15 cellular contexts compared by ENCODE assay signal in genomic region chr2:104406273-104406726, GRCh38.
DNase-seq lines count a peak whose midpoint lies in the region; ATAC-seq, FAIRE-seq and TF ChIP-seq lines count a peak whose summit lies in the region.
"Had no signal": no experiment of that assay in that cellular context is flagged by ENCODE, and none has a peak within 500 bp of the region (broad histone marks: within the 10 kb centered on the region; RNA-seq: fewer than 3 reads in every experiment).

No MANE protein-coding gene starts in this region.

- H3K27me3 ChIP-seq in bronchial epithelial cell (ENCODE audit: control insufficient read depth, insufficient read depth, low read length): no peaks in the 10 kb centered on the region
- H3K27me3 ChIP-seq: BLaER1, gastroesophageal sphincter had no signal

- no peaks in the 10 kb centered on the region for H3K36me3 ChIP-seq in bronchial epithelial cell (ENCODE audit: control insufficient read depth, insufficient read depth, low read length)
- H3K36me3 ChIP-seq: BLaER1, gastroesophageal sphincter had no signal

- DNase-seq in DMS153 (lab: John Stamatoyannopoulos, UW): peak; percentile 89
- peak; percentile 56 for DNase-seq in NCI-H2107 (lab: John Stamatoyannopoulos, UW)
- peak; percentile 4 for DNase-seq in bronchial epithelial cell (ENCODE audit: low read depth)
- peak in 42 of 56 donors; percentile 12 to 76 (median 39) for DNase-seq in nucleus accumbens (lab: John Stamatoyannopoulos, UW)
- no peak for DNase-seq in kidney glomerular epithelial cell (lab: John Stamatoyannopoulos, UW)
- DNase-seq in NCI-H526 treated with DMSO at 0.1 percent for 48 hours (lab: John Stamatoyannopoulos, UW): no peak
- DNase-seq: activated naive CD4-positive, alpha-beta T cell treated with anti-CD3 and anti-CD28 coated beads, Interleukin-2, amount 50 U/mL, for 16 hours; dermis blood vessel endothelial cell; left ventricle myocardium superior; NCI-H1048 had no signal

- FAIRE-seq in bronchial epithelial cell (lab: Jason Lieb, UNC): peak; percentile 7

- TF ChIP-seq CTCF in bronchial epithelial cell (IDR thresholded peaks at IDR 0.05; ENCODE audit: insufficient read depth, low read length, severe bottlenecking): no peak

- ATAC-seq in GM19455 (IDR thresholded peaks at IDR 0.05; ENCODE audit: unreplicated experiment): no peak
- no peak for ATAC-seq in GM19397 (IDR thresholded peaks at IDR 0.05; ENCODE audit: unreplicated experiment)
- ATAC-seq: gastroesophageal sphincter, left ventricle myocardium superior, Panc1 had no signal

- no peak overlapping the region for H3K4me3 ChIP-seq in bronchial epithelial cell (ENCODE audit: low read depth, low read length)
- H3K4me3 ChIP-seq: BLaER1, gastroesophageal sphincter had no signal

Comparison
In these comparisons a context has a peak if more than half of its experiments do, and no peak if none do; other contexts are left out.
1. DNase-seq: peak in DMS153 (single experiment), NCI-H2107 (single experiment), bronchial epithelial cell (single experiment) and nucleus accumbens (42 of 56); none in kidney glomerular epithelial cell (single experiment) and NCI-H526 treated with DMSO at 0.1 percent for 48 hours (single experiment).